9 cellular contexts compared by ENCODE assay signal in the genomic region with DNA sequence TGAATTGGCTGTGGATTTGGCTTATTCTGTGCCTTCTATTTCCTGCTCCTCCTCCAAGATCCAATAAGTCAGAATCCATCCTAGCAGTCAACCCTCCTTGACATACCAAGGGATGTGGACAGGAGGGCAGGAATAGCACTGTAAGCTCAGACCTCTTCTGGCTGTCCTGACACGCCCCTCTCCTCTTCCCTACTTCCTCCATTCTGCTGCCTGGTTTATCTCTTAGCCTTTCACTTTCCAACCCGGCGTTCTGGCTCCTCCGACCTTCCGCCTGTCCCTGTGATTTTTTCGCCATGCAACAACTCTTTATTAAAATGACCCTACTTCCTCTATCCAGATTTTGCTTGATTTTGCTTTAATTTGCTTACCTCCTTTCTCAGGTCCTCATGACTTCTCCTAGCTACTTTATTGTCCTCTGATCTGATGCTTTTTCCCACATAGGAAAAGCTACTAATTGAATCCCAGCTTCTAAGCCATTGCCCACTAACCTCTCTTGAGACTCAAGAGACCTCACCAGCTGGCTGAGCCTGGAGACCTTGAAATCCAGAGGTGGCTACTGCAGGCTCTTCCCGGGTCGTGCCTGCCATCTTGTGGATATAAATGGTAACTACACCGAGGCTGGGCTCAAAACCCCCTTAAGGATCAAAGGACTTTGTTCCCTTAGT.
DNase-seq lines count a peak whose midpoint lies in the region; ATAC-seq and TF ChIP-seq lines count a peak whose summit lies in the region.
"Had no signal": no experiment of that assay in that cellular context is flagged by ENCODE, and none has a peak within 500 bp of the region (broad histone marks: within the 10 kb centered on the region; RNA-seq: fewer than 3 reads in every experiment).

No MANE protein-coding gene starts in this region.

- H3K4me3 ChIP-seq in fibroblast of lung (replicated peaks in 1 of 4; ENCODE audit: control extremely low read depth in 1 of 4, insufficient read depth in 1 of 4, low read depth in 3 of 4, low read length in 4 of 4) (no peak overlapping the region), neural cell (ENCODE audit: low read length) (no peak overlapping the region), upper lobe of left lung (no peak overlapping the region)

- peaks cover 23% of the 10 kb centered on the region for H3K4me1 Mint-ChIP-seq in CD4-positive, alpha-beta T cell (ENCODE audit: low read depth)
- peaks cover 8% of the 10 kb centered on the region for H3K4me1 Mint-ChIP-seq in activated CD8-positive, alpha-beta memory T cell treated with anti-CD3 and anti-CD28 coated beads, Interleukin-2, amount 10 ng/mL, durations not matched to agents 7 days and 5 days

- H3K4me1 ChIP-seq in fibroblast of lung (ENCODE audit: control insufficient read depth, extremely low read depth, insufficient read depth, low read length) (no peaks in the 10 kb centered on the region), upper lobe of left lung (peaks cover 0 to 11% (median 4%) of the 10 kb centered on the region in 4 donors)

- peak; percentile 68 for TF ChIP-seq CTCF in CD4-positive, alpha-beta T cell (IDR thresholded peaks at IDR 0.05)
- peak; percentile 38 to 64 for TF ChIP-seq CTCF in fibroblast of lung (conservative IDR thresholded peaks at IDR 0.05 in 1 of 2, IDR thresholded peaks at IDR 0.05 in 1 of 2; ENCODE audit: low read depth in 1 of 2, low read length in 2 of 2)
- peak; percentile 90 for TF ChIP-seq CTCF in neural cell (IDR thresholded peaks at IDR 0.05; ENCODE audit: poor library complexity, severe bottlenecking)
- TF ChIP-seq CTCF in upper lobe of left lung (IDR thresholded peaks at IDR 0.05) = peak; percentile 45 to 64 (median 56)

- H3K27ac Mint-ChIP-seq in CD4-positive, alpha-beta T cell = peak overlapping the region; percentile 40
- H3K27ac Mint-ChIP-seq in activated CD8-positive, alpha-beta memory T cell treated with anti-CD3 and anti-CD28 coated beads, Interleukin-2, amount 10 ng/mL, durations not matched to agents 7 days and 5 days = no peak overlapping the region
- H3K27ac Mint-ChIP-seq: stimulated activated naive CD8-positive, alpha-beta T cell treated with anti-CD3 and anti-CD28 coated beads, Interleukin-15, Interleukin-2, amounts not matched to agents 100 ng/mL and 50 ng/mL, for 24 hours had no signal

- H3K27me3 ChIP-seq in CD4-positive, alpha-beta T cell (ENCODE audit: control insufficient read depth, insufficient read depth, low read length) = no peaks in the 10 kb centered on the region
- no peaks in the 10 kb centered on the region for H3K27me3 ChIP-seq in fibroblast of lung (ENCODE audit: control insufficient read depth, insufficient read depth, low read length)
- no peaks in the 10 kb centered on the region for H3K27me3 ChIP-seq in neural cell (ENCODE audit: insufficient read depth, low read depth, low read length)
- H3K27me3 ChIP-seq in upper lobe of left lung = no peaks in the 10 kb centered on the region

- no peaks in the 10 kb centered on the region for H3K36me3 Mint-ChIP-seq in CD4-positive, alpha-beta T cell (ENCODE audit: low read depth)
- no peaks in the 10 kb centered on the region for H3K36me3 Mint-ChIP-seq in activated CD8-positive, alpha-beta memory T cell treated with anti-CD3 and anti-CD28 coated beads, Interleukin-2, amount 10 ng/mL, durations not matched to agents 7 days and 5 days

- no peaks in the 10 kb centered on the region for H3K36me3 ChIP-seq in fibroblast of lung (ENCODE audit: control insufficient read depth, insufficient read depth, low read length)
- H3K36me3 ChIP-seq in neural cell (ENCODE audit: insufficient read depth, low read length) = no peaks in the 10 kb centered on the region
- no peaks in the 10 kb centered on the region for H3K36me3 ChIP-seq in upper lobe of left lung

- POLR2A ChIA-PET in CD4-positive, alpha-beta T cell (lab: Charles Lee) = no interaction called here

- H3K9ac ChIP-seq in fibroblast of lung (ENCODE audit: insufficient read depth, low read length) (no peak overlapping the region), neural cell (ENCODE audit: low read length) (no peak overlapping the region)

- TF ChIP-seq RAD21 in neural cell (conservative IDR thresholded peaks at IDR 0.05) = peak; percentile 97

- TF ChIP-seq POLR2A in upper lobe of left lung (IDR thresholded peaks at IDR 0.05) = no peak

- no peaks in the 10 kb centered on the region for H3K79me2 ChIP-seq in fibroblast of lung (ENCODE audit: control insufficient read depth, insufficient read depth, low read length)
- H3K79me2 ChIP-seq in neural cell (replicated peaks; ENCODE audit: insufficient read depth, low read length) = no peaks in the 10 kb centered on the region

- no peaks in the 10 kb centered on the region for H3F3A ChIP-seq in neural cell (ENCODE audit: insufficient read depth, low read length, poor library complexity, severe bottlenecking)

- 16 to 22% methylated on average over 9 of the region's 9 CpGs for WGBS in upper lobe of left lung, 2 donors

- H3K4me2 ChIP-seq in fibroblast of lung (ENCODE audit: extremely low read depth, insufficient read depth, low read length) = no peak overlapping the region
- no peak overlapping the region for H3K4me2 ChIP-seq in neural cell (ENCODE audit: low read length)

- H3K27ac ChIP-seq in CD4-positive, alpha-beta T cell (ENCODE audit: low read depth, low read length) = no peak overlapping the region
- no peak overlapping the region for H3K27ac ChIP-seq in fibroblast of lung (ENCODE audit: insufficient read depth, low read length)
- no peak overlapping the region for H3K27ac ChIP-seq in neural cell (ENCODE audit: low read length)
- no peak overlapping the region for H3K27ac ChIP-seq in upper lobe of left lung

- H3K27me3 Mint-ChIP-seq in CD4-positive, alpha-beta T cell = peaks cover 8% of the 10 kb centered on the region
- peaks cover 4% of the 10 kb centered on the region for H3K27me3 Mint-ChIP-seq in activated CD8-positive, alpha-beta memory T cell treated with anti-CD3 and anti-CD28 coated beads, Interleukin-2, amount 10 ng/mL, durations not matched to agents 7 days and 5 days
- H3K27me3 Mint-ChIP-seq: stimulated activated naive CD8-positive, alpha-beta T cell treated with anti-CD3 and anti-CD28 coated beads, Interleukin-15, Interleukin-2, amounts not matched to agents 100 ng/mL and 50 ng/mL, for 24 hours had no signal

- CTCF ChIA-PET in CD4-positive, alpha-beta T cell (lab: Charles Lee) = interaction anchor here (2.5 kb wide), 1 partner anchor 951 kb away, joined by 10 read pairs; no protein-coding TSS in a partner anchor
- CTCF ChIA-PET in activated CD8-positive, alpha-beta memory T cell treated with anti-CD3 and anti-CD28 coated beads, Interleukin-2, amount 10 ng/mL, durations not matched to agents 7 days and 5 days (lab: Charles Lee) = interaction anchor here (1.3 to 4.1 kb wide), 3 partner anchors 9 to 1286 kb away, joined by 3 to 28 read pairs (median 7); no protein-coding TSS in a partner anchor

- H3K4me3 Mint-ChIP-seq in CD4-positive, alpha-beta T cell = no peak overlapping the region
- H3K4me3 Mint-ChIP-seq in activated CD8-positive, alpha-beta memory T cell treated with anti-CD3 and anti-CD28 coated beads, Interleukin-2, amount 10 ng/mL, durations not matched to agents 7 days and 5 days = no peak overlapping the region
- H3K4me3 Mint-ChIP-seq: stimulated activated naive CD8-positive, alpha-beta T cell treated with anti-CD3 and anti-CD28 coated beads, Interleukin-15, Interleukin-2, amounts not matched to agents 100 ng/mL and 50 ng/mL, for 24 hours had no signal

- no peak overlapping the region for H2AFZ ChIP-seq in fibroblast of lung (ENCODE audit: low read length)
- no peak overlapping the region for H2AFZ ChIP-seq in neural cell (ENCODE audit: low read depth, low read length)

- no peaks in the 10 kb centered on the region for H3K9me3 Mint-ChIP-seq in CD4-positive, alpha-beta T cell
- no peaks in the 10 kb centered on the region for H3K9me3 Mint-ChIP-seq in activated CD8-positive, alpha-beta memory T cell treated with anti-CD3 and anti-CD28 coated beads, Interleukin-2, amount 10 ng/mL, durations not matched to agents 7 days and 5 days (ENCODE audit: low read depth)
- H3K9me3 Mint-ChIP-seq: stimulated activated naive CD8-positive, alpha-beta T cell treated with anti-CD3 and anti-CD28 coated beads, Interleukin-15, Interleukin-2, amounts not matched to agents 100 ng/mL and 50 ng/mL, for 24 hours had no signal

- no peaks in the 10 kb centered on the region for H3K9me3 ChIP-seq in CD4-positive, alpha-beta T cell (ENCODE audit: control insufficient read depth, low read length)
- H3K9me3 ChIP-seq in fibroblast of lung (ENCODE audit: control insufficient read depth, insufficient read depth, low read depth, low read length) (no peaks in the 10 kb centered on the region), neural cell (ENCODE audit: low read length) (no peaks in the 10 kb centered on the region), upper lobe of left lung (no peaks in the 10 kb centered on the region)

- peak; percentile 13 to 47 (median 24) for DNase-seq in CD4-positive, alpha-beta T cell
- peak; percentile 44 for DNase-seq in GM19238 (ENCODE audit: insufficient read length, low spot score)
- DNase-seq in NCI-H526 treated with DMSO at 0.1 percent for 48 hours (lab: John Stamatoyannopoulos, UW) = peak; percentile 28
- peak; percentile 56 for DNase-seq in activated CD8-positive, alpha-beta memory T cell treated with anti-CD3 and anti-CD28 coated beads, Interleukin-2, amount 10 ng/mL, durations not matched to agents 7 days and 5 days
- DNase-seq in fibroblast of lung (ENCODE audit: low read depth in 2 of 2) = peak; percentile 26 to 43
- DNase-seq in upper lobe of left lung = peak in 1 of 2 donors; percentile 60

- TF ChIP-seq EP300 in neural cell (conservative IDR thresholded peaks at IDR 0.05; ENCODE audit: poor library complexity, severe bottlenecking) = no peak
- no peak for TF ChIP-seq EP300 in upper lobe of left lung (IDR thresholded peaks at IDR 0.05)

- peak; percentile 25 for ATAC-seq in CD4-positive, alpha-beta T cell (ENCODE audit: poor library complexity)
- ATAC-seq in HG03354 (IDR thresholded peaks at IDR 0.05; ENCODE audit: poor library complexity, severe bottlenecking, unreplicated experiment) = peak; percentile 83
- ATAC-seq in activated CD8-positive, alpha-beta memory T cell treated with anti-CD3 and anti-CD28 coated beads, Interleukin-2, amount 10 ng/mL, durations not matched to agents 7 days and 5 days = peak; percentile 55
- ATAC-seq in upper lobe of left lung (ENCODE audit: low FRiP score in 2 of 2) = peak; percentile 72 to 88

- H4K20me1 ChIP-seq in fibroblast of lung (ENCODE audit: control insufficient read depth, extremely low read depth, insufficient read depth, low read length) (no peaks in the 10 kb centered on the region), neural cell (ENCODE audit: insufficient read depth) (no peaks in the 10 kb centered on the region)

- intact Hi-C loops in CD4-positive, alpha-beta T cell (cut with DNase I, micrococcal nuclease) = loop anchor here in 1 of 2 experiments (1.0 to 2.0 kb wide), 2 partner anchors 950 to 1287 kb away; no protein-coding TSS in a partner anchor

- H3K9me2 ChIP-seq in neural cell (ENCODE audit: insufficient read depth, low read length) = no peaks in the 10 kb centered on the region

TF ChIP-seq in neural cell, 6 proteins besides CTCF, POLR2A, EP300 and RAD21 (continues in another document):
- peak; percentile 94 for TF ChIP-seq SMC3 (conservative IDR thresholded peaks at IDR 0.05; ENCODE audit: poor library complexity)

Comparison
In these comparisons a context has a peak if more than half of its experiments do, and no peak if none do; other contexts are left out.
1. ATAC-seq: peak in every context shown above with its lines; median percentile 83 in HG03354; 80 in upper lobe of left lung; 55 in activated CD8-positive, alpha-beta memory T cell treated with anti-CD3 and anti-CD28 coated beads, Interleukin-2, amount 10 ng/mL, durations not matched to agents 7 days and 5 days; 25 in CD4-positive, alpha-beta T cell.